8 cellular contexts compared by ENCODE assay signal in the genomic region with DNA sequence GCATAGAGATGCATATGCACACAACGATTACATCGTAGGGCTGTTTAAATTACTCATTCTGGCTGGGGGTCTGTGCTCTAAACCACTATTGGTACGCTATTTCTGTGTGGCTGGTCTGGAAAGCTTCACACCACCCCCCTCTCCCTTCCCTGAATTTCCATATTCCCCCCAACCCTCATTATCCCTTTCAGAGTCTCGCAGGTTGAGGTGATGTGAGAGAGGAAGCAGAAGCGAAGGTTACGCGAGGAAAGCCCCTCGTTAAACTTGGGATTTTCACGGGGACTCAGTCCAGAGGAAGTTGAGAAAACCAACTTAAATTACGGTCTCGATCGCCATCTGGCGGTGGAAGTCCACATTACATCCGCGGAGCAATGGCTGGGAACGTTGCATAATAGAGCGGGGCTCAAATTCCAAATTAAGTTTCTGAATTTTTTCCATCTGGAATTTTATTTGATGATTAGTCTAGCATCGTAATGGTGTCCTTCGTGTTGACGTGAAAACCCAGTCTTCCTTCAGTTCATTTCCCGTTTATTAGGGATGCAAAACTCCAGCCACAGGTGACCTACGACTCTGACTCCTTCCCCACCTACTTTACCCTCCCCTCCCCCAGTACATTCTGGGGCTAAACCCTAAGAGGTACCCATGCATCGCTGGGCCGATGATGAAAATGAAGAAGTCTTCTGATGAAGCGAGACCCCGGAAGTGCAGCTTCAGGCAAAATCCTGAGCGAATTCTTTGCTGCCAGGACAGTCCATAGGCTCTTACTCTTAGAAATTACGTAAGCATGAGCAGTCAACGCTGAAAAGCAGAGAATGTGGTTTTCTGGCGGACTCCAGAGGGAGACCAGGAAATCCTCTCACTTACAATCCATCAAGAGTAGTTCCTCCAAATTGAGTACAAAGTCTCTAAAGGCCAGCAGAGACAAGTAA. TPM values are rescaled to one million over a fixed set of nuclear protein-coding genes. Genes with fewer than 3 reads are reported as not detected.
A peak's percentile ranks its signal among the peaks of the same experiment; 100 is the strongest.
DNase-seq lines count a peak whose midpoint lies in the region; ATAC-seq and TF ChIP-seq lines count a peak whose summit lies in the region.

No MANE protein-coding gene starts in this region.

- in situ Hi-C loops in transverse colon (cut with MboI; ENCODE audit: low pct_ligation_motif_present in 1 of 4, low pct_unique_long_range_greater_than_20kb in 1 of 4, low sequenced_read_pairs in 3 of 4), result loop anchor here (5.0 to 25.0 kb wide), 4 partner anchors 102 to 560 kb away; no protein-coding TSS in a partner anchor

- peaks cover 0 to 4% of the 10 kb centered on the region in 2 donors for H3K9me3 ChIP-seq in transverse colon

- TF ChIP-seq POLR2A in transverse colon (IDR thresholded peaks at IDR 0.05), result no peak

- no peak for ATAC-seq in GM21786 (IDR thresholded peaks at IDR 0.05; ENCODE audit: unreplicated experiment)

- 12 to 20% methylated on average over 14 to 30 of the region's 30 CpGs for WGBS in transverse colon (ENCODE audit: low coverage in 1 of 2), 2 donors

- peaks cover 27% of the 10 kb centered on the region for H3K4me1 Mint-ChIP-seq in activated naive CD8-positive, alpha-beta T cell treated with anti-CD3 and anti-CD28 coated beads for 36 hours

- H3K9me3 Mint-ChIP-seq in activated naive CD8-positive, alpha-beta T cell treated with anti-CD3 and anti-CD28 coated beads for 36 hours, result peaks cover 2% of the 10 kb centered on the region

- no peaks in the 10 kb centered on the region for H3K36me3 Mint-ChIP-seq in activated naive CD8-positive, alpha-beta T cell treated with anti-CD3 and anti-CD28 coated beads for 36 hours

- no peak for TF ChIP-seq EP300 in transverse colon (IDR thresholded peaks at IDR 0.05; ENCODE audit: low read depth)

- intact Hi-C loops in cardiac septum (cut with DNase I) (loop anchor here (5.0 to 10.0 kb wide), 2 partner anchors 385 to 552 kb away; no protein-coding TSS in a partner anchor), transverse colon (cut with DNase I; ENCODE audit: low total_unique reads) (loop anchor here (5.0 kb wide), 1 partner anchor 385 kb away; no protein-coding TSS in a partner anchor)

- H3K27ac ChIP-seq in transverse colon, result no peak overlapping the region

- H3K36me3 ChIP-seq in transverse colon, result no peaks in the 10 kb centered on the region

- peaks cover 54% of the 10 kb centered on the region for H3K27me3 Mint-ChIP-seq in activated naive CD8-positive, alpha-beta T cell treated with anti-CD3 and anti-CD28 coated beads for 36 hours

- peak; percentile 89 to 93 (median 91) for TF ChIP-seq CTCF in transverse colon (IDR thresholded peaks at IDR 0.05)

- H3K4me1 ChIP-seq in transverse colon, result peaks cover 0 to 7% (median 2%) of the 10 kb centered on the region in 4 donors

- H3K27ac Mint-ChIP-seq in activated naive CD8-positive, alpha-beta T cell treated with anti-CD3 and anti-CD28 coated beads for 36 hours, result peak overlapping the region; percentile 64

- DNase-seq in DMS53 (lab: John Stamatoyannopoulos, UW) (peak; percentile 69), HuH-7.5 (ENCODE audit: low spot score) (peak; percentile 9), SKM-1 treated with dmso at 0.1 percent for 144 hours (lab: John Stamatoyannopoulos, UW; ENCODE audit: unreplicated experiment) (peak; percentile 73), cardiac septum (ENCODE audit: low spot score) (peak; percentile 83), pons (ENCODE audit: low spot score) (peak; percentile 68), transverse colon (peak; percentile 81)
- peak; percentile 65 for DNase-seq in activated naive CD8-positive, alpha-beta T cell treated with anti-CD3 and anti-CD28 coated beads for 36 hours

- peak overlapping the region; percentile 68 for H3K4me3 Mint-ChIP-seq in activated naive CD8-positive, alpha-beta T cell treated with anti-CD3 and anti-CD28 coated beads for 36 hours

- H3K4me3 ChIP-seq in transverse colon, result peak overlapping the region in 1 of 4 donors; percentile 19

- peaks cover 82% of the 10 kb centered on the region for H3K27me3 ChIP-seq in transverse colon

RNA-seq across cellular contexts. Expression of gene HLA-DOB, which starts 19.7 kb away (rescaled TPM):
- total RNA-seq in activated naive CD8-positive, alpha-beta T cell treated with anti-CD3 and anti-CD28 coated beads for 36 hours, result 1 to 10 TPM; 1.9 to 2.1 TPM
- 0.35 TPM for total RNA-seq in cardiac septum
- total RNA-seq in transverse colon, result 1 to 10 TPM in 1 of 4 donors, not detected in 3; 5.7 TPM

RNA-seq across cellular contexts. Expression of gene HLA-DQB2, which starts 33.8 kb away (rescaled TPM):
- total RNA-seq in activated naive CD8-positive, alpha-beta T cell treated with anti-CD3 and anti-CD28 coated beads for 36 hours, result under 1 TPM in 1 of 2 experiments, not detected in 1; 0.54 TPM
- total RNA-seq in cardiac septum (2.9 TPM), transverse colon (under 1 TPM in 2 of 4 donors, not detected in 2; 0.27 to 0.32 TPM)

RNA-seq across cellular contexts. Expression of gene TAP2, which starts 41.4 kb away (rescaled TPM):
- 100 to 1,000 TPM; 216 to 226 TPM for total RNA-seq in activated naive CD8-positive, alpha-beta T cell treated with anti-CD3 and anti-CD28 coated beads for 36 hours
- total RNA-seq in cardiac septum (12.7 TPM), transverse colon (10 to 100 TPM; 12.3 to 48.2 (median 27.1) TPM)

RNA-seq across cellular contexts. Expression of gene PSMB8, which starts 46.7 kb away (rescaled TPM):
- 100 to 1,000 TPM; 385 to 393 TPM for total RNA-seq in activated naive CD8-positive, alpha-beta T cell treated with anti-CD3 and anti-CD28 coated beads for 36 hours
- total RNA-seq in cardiac septum, result 11.7 TPM
- 10 to 100 TPM in 3 of 4 donors, 1 to 10 TPM in 1; 9.4 to 95.2 (median 72.6) TPM for total RNA-seq in transverse colon

RNA-seq across cellular contexts. Expression of gene HLA-DQA2, which starts 55.9 kb away (rescaled TPM):
- total RNA-seq in activated naive CD8-positive, alpha-beta T cell treated with anti-CD3 and anti-CD28 coated beads for 36 hours, result under 1 TPM; 0.45 to 0.46 TPM
- total RNA-seq in cardiac septum, result 2.8 TPM
- total RNA-seq in transverse colon, result 1 to 10 TPM in 1 of 4 donors, not detected in 3; 2.7 TPM

Comparison
In these comparisons a context has a peak if more than half of its experiments do, and no peak if none do; other contexts are left out.
1. DNase-seq: peak in every context shown above with its lines; median percentile 83 in cardiac septum; 81 in transverse colon; 73 in SKM-1 treated with dmso at 0.1 percent for 144 hours; 69 in DMS53; 68 in pons; 65 in activated naive CD8-positive, alpha-beta T cell treated with anti-CD3 and anti-CD28 coated beads for 36 hours; 9 in HuH-7.5.
2. RNA of gene TAP2, which starts 41.4 kb away (total RNA-seq): 216 to 226 TPM in activated naive CD8-positive, alpha-beta T cell treated with anti-CD3 and anti-CD28 coated beads for 36 hours; 12.3 to 48.2 TPM in transverse colon and 12.7 TPM in cardiac septum (single experiment); every median in the first group is over 4 times any median in the second.